In the genomic region with DNA sequence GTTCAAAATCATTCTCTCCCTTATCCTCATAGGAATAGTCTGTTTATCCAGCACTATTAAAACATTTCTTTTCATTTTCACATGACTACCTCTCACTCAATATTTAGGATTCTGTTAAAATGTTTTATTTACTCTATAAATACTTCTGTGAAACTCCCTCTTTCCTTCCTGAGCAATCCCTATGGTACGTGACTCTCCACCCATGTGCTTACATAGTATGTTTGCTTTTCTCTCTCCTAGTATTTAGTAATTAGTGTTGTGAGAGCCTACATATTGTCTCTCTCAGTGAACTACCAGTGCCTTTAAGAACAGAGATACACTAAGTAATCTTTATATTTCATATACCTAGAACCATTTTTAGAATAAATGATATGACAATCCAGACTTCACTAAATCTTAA, we compare ENCODE assay signal across 32 cellular contexts. TPM values are rescaled to one million over a fixed set of nuclear protein-coding genes. Genes with fewer than 3 reads are reported as not detected.
"Had no signal": no experiment of that assay in that cellular context is flagged by ENCODE, and none has a peak within 500 bp of the region (broad histone marks: within the 10 kb centered on the region; RNA-seq: fewer than 3 reads in every experiment).

No MANE protein-coding gene starts in this region.

- H3K9ac ChIP-seq: neural progenitor cell had no signal

- H3K4me2 ChIP-seq: neural progenitor cell had no signal

- H3K27ac Mint-ChIP-seq: activated CD4-positive, alpha-beta memory T cell treated with anti-CD3 and anti-CD28 coated beads for 36 hours; activated naive CD4-positive, alpha-beta T cell treated with anti-CD3 and anti-CD28 coated beads, Interleukin-2, amount 10 ng/mL, durations not matched to agents 7 days and 5 days; activated naive CD8-positive, alpha-beta T cell treated with anti-CD3 and anti-CD28 coated beads, Interleukin-2, amount 10 ng/mL, durations not matched to agents 7 days and 5 days; brain; effector memory CD8-positive, alpha-beta T cell; immature natural killer cell; neural progenitor cell had no signal

- H3K4me1 Mint-ChIP-seq: activated naive CD4-positive, alpha-beta T cell treated with anti-CD3 and anti-CD28 coated beads, Interleukin-2, amount 10 ng/mL, durations not matched to agents 7 days and 5 days; activated naive CD8-positive, alpha-beta T cell treated with anti-CD3 and anti-CD28 coated beads, Interleukin-2, amount 10 ng/mL, durations not matched to agents 7 days and 5 days; brain; immature natural killer cell; naive thymus-derived CD8-positive, alpha-beta T cell; neural progenitor cell had no signal

- H3K4me1 ChIP-seq: ascending aorta, heart left ventricle, lower lobe of right lung, neural progenitor cell, spleen, suprapubic skin, tibial artery, upper lobe of right lung had no signal

- H3K36me3 Mint-ChIP-seq: activated CD4-positive, alpha-beta memory T cell treated with anti-CD3 and anti-CD28 coated beads for 36 hours; activated naive CD4-positive, alpha-beta T cell treated with anti-CD3 and anti-CD28 coated beads, Interleukin-2, amount 10 ng/mL, durations not matched to agents 7 days and 5 days; activated naive CD8-positive, alpha-beta T cell treated with anti-CD3 and anti-CD28 coated beads, Interleukin-2, amount 10 ng/mL, durations not matched to agents 7 days and 5 days; brain; naive thymus-derived CD8-positive, alpha-beta T cell; neural progenitor cell had no signal

- H3K4me3 ChIP-seq: ascending aorta, coronary artery, dorsolateral prefrontal cortex, heart left ventricle, lower lobe of right lung, neural progenitor cell, spleen, suprapubic skin, tibial artery, upper lobe of right lung had no signal

- ATAC-seq: activated CD4-positive, CD25-positive, alpha-beta regulatory T cell treated with anti-CD3 and anti-CD28 coated beads, Interleukin-2, amount 50 U/mL, for 24 hours; effector memory CD8-positive, alpha-beta T cell; esophagus mucosa; heart left ventricle; left lobe of liver; lower lobe of right lung; naive thymus-derived CD8-positive, alpha-beta T cell; right cardiac atrium; upper lobe of right lung had no signal

- H3K9me3 ChIP-seq: ascending aorta, lower lobe of right lung, suprapubic skin, tibial artery, upper lobe of right lung had no signal

- H3K36me3 ChIP-seq: ascending aorta, heart left ventricle, lower lobe of right lung, neural progenitor cell, spleen, suprapubic skin, tibial artery, upper lobe of right lung, WERI-Rb-1 had no signal

- H3K27me3 ChIP-seq: ascending aorta, dorsolateral prefrontal cortex, heart left ventricle, neural progenitor cell, spleen, suprapubic skin, tibial artery, upper lobe of right lung had no signal

- DNase-seq: activated CD4-positive, alpha-beta memory T cell treated with anti-CD3 and anti-CD28 coated beads for 36 hours; activated CD4-positive, alpha-beta T cell treated with anti-CD3 and anti-CD28 coated beads for 48 hours; activated CD8-positive, alpha-beta memory T cell treated with anti-CD3 and anti-CD28 coated beads, Interleukin-2, amount 50 U/mL, for 4 hours; activated gamma-delta T cell; activated naive CD4-positive, alpha-beta T cell treated with anti-CD3 and anti-CD28 coated beads, Interleukin-2, amount 10 ng/mL, durations not matched to agents 7 days and 5 days; activated naive CD8-positive, alpha-beta T cell treated with anti-CD3 and anti-CD28 coated beads, Interleukin-2, amount 10 ng/mL, durations not matched to agents 7 days and 5 days; activated T-cell treated with anti-CD3 and anti-CD28 coated beads, Interleukin-2, amount 50 U/mL, for 1 hour; dorsolateral prefrontal cortex; effector memory CD8-positive, alpha-beta T cell; foreskin fibroblast; heart left ventricle; hypothalamus; immature natural killer cell; lower lobe of right lung; mesenchymal stem cell; naive thymus-derived CD8-positive, alpha-beta T cell; occipital lobe; right cardiac atrium; spleen; stimulated activated naive CD4-positive, alpha-beta T cell; T1000; tibial artery; upper lobe of right lung; WERI-Rb-1 had no signal

- H3K27me3 Mint-ChIP-seq: activated CD4-positive, alpha-beta memory T cell treated with anti-CD3 and anti-CD28 coated beads for 36 hours; activated naive CD4-positive, alpha-beta T cell treated with anti-CD3 and anti-CD28 coated beads, Interleukin-2, amount 10 ng/mL, durations not matched to agents 7 days and 5 days; activated naive CD8-positive, alpha-beta T cell treated with anti-CD3 and anti-CD28 coated beads, Interleukin-2, amount 10 ng/mL, durations not matched to agents 7 days and 5 days; brain; effector memory CD8-positive, alpha-beta T cell; naive thymus-derived CD8-positive, alpha-beta T cell had no signal

- H3K9me3 Mint-ChIP-seq: activated naive CD4-positive, alpha-beta T cell treated with anti-CD3 and anti-CD28 coated beads, Interleukin-2, amount 10 ng/mL, durations not matched to agents 7 days and 5 days; neural progenitor cell had no signal

- H3K27ac ChIP-seq: ascending aorta, coronary artery, dorsolateral prefrontal cortex, heart left ventricle, lower lobe of right lung, neural progenitor cell, spleen, suprapubic skin, tibial artery, upper lobe of right lung, WERI-Rb-1 had no signal

- H3K4me3 Mint-ChIP-seq: activated CD4-positive, alpha-beta memory T cell treated with anti-CD3 and anti-CD28 coated beads for 36 hours; activated naive CD4-positive, alpha-beta T cell treated with anti-CD3 and anti-CD28 coated beads, Interleukin-2, amount 10 ng/mL, durations not matched to agents 7 days and 5 days; activated naive CD8-positive, alpha-beta T cell treated with anti-CD3 and anti-CD28 coated beads, Interleukin-2, amount 10 ng/mL, durations not matched to agents 7 days and 5 days; brain; effector memory CD8-positive, alpha-beta T cell; immature natural killer cell; naive thymus-derived CD8-positive, alpha-beta T cell; neural progenitor cell had no signal

RNA-seq across cellular contexts. Expression of gene PTPRD, which starts 45.9 kb away (rescaled TPM):
- total RNA-seq: activated naive CD8-positive, alpha-beta T cell treated with anti-CD3 and anti-CD28 coated beads, Interleukin-2, amount 10 ng/mL, durations not matched to agents 7 days and 5 days; naive thymus-derived CD8-positive, alpha-beta T cell had no signal
